In genomic region chr14:68848253-68848652, GRCh38 we compare ENCODE assay signal across 9 cellular contexts.
"Had no signal": no experiment of that assay in that cellular context is flagged by ENCODE, and none has a peak within 500 bp of the region (broad histone marks: within the 10 kb centered on the region; RNA-seq: fewer than 3 reads in every experiment).

No MANE protein-coding gene starts in this region.

- ATAC-seq: HCT116, K562 had no signal

- H3K9me3 ChIP-seq: HAP-1 had no signal

- FAIRE-seq: K562 had no signal

- H3K9ac ChIP-seq: GM23248 had no signal

- H3K4me1 ChIP-seq: HAP-1 had no signal

- H3K4me3 ChIP-seq: GM23248, HAP-1, K562 had no signal

- H3K27ac ChIP-seq: GM23248, HL-60 had no signal

- H2AFZ ChIP-seq: GM23248 had no signal

- DNase-seq: GM23248, GOT3, H7, HFFc6, IMR-90 had no signal

- H3K36me3 ChIP-seq: HAP-1 had no signal
